In the genomic region with DNA sequence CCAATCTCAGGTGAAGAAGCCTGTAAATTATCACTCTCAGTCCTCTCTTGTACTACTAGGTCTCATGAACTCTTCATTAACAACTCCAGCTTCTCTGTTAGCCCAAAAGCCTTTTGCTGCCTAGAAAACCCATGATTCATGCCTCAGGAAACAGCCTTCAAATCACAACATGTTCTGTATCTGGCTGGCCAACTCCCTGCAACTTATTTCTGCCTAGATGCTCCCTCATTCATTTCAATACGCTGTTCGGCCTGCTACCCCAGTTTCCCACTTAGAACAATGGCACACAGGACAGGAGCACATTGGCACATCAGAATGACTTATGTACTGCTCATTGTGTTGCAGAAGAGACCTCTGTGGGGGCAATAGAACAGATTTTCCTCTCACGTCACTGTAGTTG, we compare ENCODE assay signal across 9 cellular contexts. TPM values are rescaled to one million over a fixed set of nuclear protein-coding genes. Genes with fewer than 3 reads are reported as not detected.
"Had no signal": no experiment of that assay in that cellular context is flagged by ENCODE, and none has a peak within 500 bp of the region (broad histone marks: within the 10 kb centered on the region; RNA-seq: fewer than 3 reads in every experiment).

No MANE protein-coding gene starts in this region.

RNA-seq across cellular contexts. Expression of a gene that starts 9.3 kb away (rescaled TPM):
- total RNA-seq: PC-9, Peyer's patch, Right ventricle myocardium inferior, Right ventricle myocardium superior, RPMI7951, SJSA1, SK-MEL-5, T-cell had no signal
- polyA plus RNA-seq: SK-N-SH had no signal
